In genomic region chr12:32134144-32134888, GRCh38 we compare ENCODE assay signal across 8 cellular contexts. TPM values are rescaled to one million over a fixed set of nuclear protein-coding genes. Genes with fewer than 3 reads are reported as not detected.
DNase-seq lines count a peak whose midpoint lies in the region; ATAC-seq and TF ChIP-seq lines count a peak whose summit lies in the region.

No MANE protein-coding gene starts in this region.

- no peaks in the 10 kb centered on the region; the same call in 1 of the 2 replicates for H3K36me3 ChIP-seq in Karpas-422 (ENCODE audit: insufficient read depth, low read length)
- no peaks in the 10 kb centered on the region for H3K36me3 ChIP-seq in mesendoderm (ENCODE audit: control insufficient read depth, insufficient read depth, low read length)

- H4K8ac ChIP-seq in mesendoderm (ENCODE audit: low read depth, low read length): no peak overlapping the region

- H4K20me1 ChIP-seq in Karpas-422 (ENCODE audit: insufficient read depth, low read depth, low read length): no peaks in the 10 kb centered on the region

- H3K79me2 ChIP-seq in Karpas-422 (ENCODE audit: low read length) (peaks cover 82% of the 10 kb centered on the region), mesendoderm (ENCODE audit: control insufficient read depth, insufficient read depth, low read length) (peaks cover 21% of the 10 kb centered on the region)

- H3K9me3 ChIP-seq in Karpas-422 (ENCODE audit: low read length): no peaks in the 10 kb centered on the region

- H3K4me3 Mint-ChIP-seq in naive thymus-derived CD8-positive, alpha-beta T cell: peak overlapping the region in 2 of 10 donors; percentile 17 to 56
- no peak overlapping the region for H3K4me3 Mint-ChIP-seq in endothelial cell (ENCODE audit: unreplicated experiment)

- WGBS in mesendoderm (ENCODE audit: extremely low coverage, insufficient coverage, low lambda C conversion rate): no CpG with 5 or more reads among the region's 8 CpGs

- peak overlapping the region in 9 of 10 donors; percentile 3 to 82 (median 28) for H3K27ac Mint-ChIP-seq in naive thymus-derived CD8-positive, alpha-beta T cell
- no peak overlapping the region for H3K27ac Mint-ChIP-seq in endothelial cell (ENCODE audit: unreplicated experiment)

- peak; percentile 63 for DNase-seq in G401 (ENCODE audit: low spot score)
- peak; percentile 62 for DNase-seq in Karpas-422
- DNase-seq in activated T-helper 9 cell treated with anti-CD3 and anti-CD28 coated beads, Interleukin-2, amount 50 U/mL, for 16 hours (ENCODE audit: low read depth): peak; percentile 19
- DNase-seq in naive thymus-derived CD8-positive, alpha-beta T cell: peak in 5 of 10 donors; percentile 5 to 31 (median 14)
- no peak for DNase-seq in endothelial cell (ENCODE audit: low spot score)
- no peak for DNase-seq in mesendoderm

- H3K4me3 ChIP-seq in Karpas-422 (ENCODE audit: low read length) (no peak overlapping the region), mesendoderm (ENCODE audit: low read length) (no peak overlapping the region)

- peaks cover 13 to 23% (median 18%) of the 10 kb centered on the region in 4 donors for H3K4me1 Mint-ChIP-seq in naive thymus-derived CD8-positive, alpha-beta T cell
- H3K4me1 Mint-ChIP-seq in endothelial cell (ENCODE audit: unreplicated experiment): peaks cover 17% of the 10 kb centered on the region

- no peak overlapping the region for H3K56ac ChIP-seq in mesendoderm (ENCODE audit: low read length)

- peaks cover 11% of the 10 kb centered on the region for H3K79me1 ChIP-seq in mesendoderm (ENCODE audit: low read length)

- no peak overlapping the region for H3K4ac ChIP-seq in mesendoderm (ENCODE audit: low read depth, low read length)

- H3K27me3 Mint-ChIP-seq in naive thymus-derived CD8-positive, alpha-beta T cell: no peaks in the 10 kb centered on the region
- H3K27me3 Mint-ChIP-seq in endothelial cell (ENCODE audit: unreplicated experiment): no peaks in the 10 kb centered on the region

- H3K9ac ChIP-seq in Karpas-422 (ENCODE audit: low read length): peak overlapping the region; percentile 13; the same call in 1 of the 2 replicates
- H3K9ac ChIP-seq in mesendoderm (ENCODE audit: low read length): no peak overlapping the region

- H3K4me1 ChIP-seq in Karpas-422 (ENCODE audit: low read length) (peaks cover 74% of the 10 kb centered on the region), mesendoderm (ENCODE audit: control insufficient read depth, low read depth, low read length) (no peaks in the 10 kb centered on the region)

- H3K23ac ChIP-seq in mesendoderm (ENCODE audit: low read length): no peak overlapping the region

- no peak overlapping the region for H2BK120ac ChIP-seq in mesendoderm (ENCODE audit: low read depth, low read length)

- no peak overlapping the region for H2AK5ac ChIP-seq in mesendoderm (ENCODE audit: low read length)

- H2AFZ ChIP-seq in Karpas-422 (ENCODE audit: low read length): no peak overlapping the region

- H3K27me3 ChIP-seq in Karpas-422 (ENCODE audit: low read length) (no peaks in the 10 kb centered on the region), mesendoderm (ENCODE audit: insufficient read depth, low read length, poor library complexity) (no peaks in the 10 kb centered on the region)

- H3K4me2 ChIP-seq in Karpas-422 (ENCODE audit: low read depth, low read length, poor library complexity, severe bottlenecking) (peak overlapping the region; percentile 27), mesendoderm (ENCODE audit: low read length) (no peak overlapping the region)

- no peak for TF ChIP-seq CTCF in endothelial cell (IDR thresholded peaks at IDR 0.05; ENCODE audit: unreplicated experiment)

- POLR2A ChIA-PET in naive thymus-derived CD8-positive, alpha-beta T cell (lab: Charles Lee): no interaction called here

- no peaks in the 10 kb centered on the region for H3K9me3 Mint-ChIP-seq in naive thymus-derived CD8-positive, alpha-beta T cell
- no peaks in the 10 kb centered on the region for H3K9me3 Mint-ChIP-seq in endothelial cell (ENCODE audit: unreplicated experiment)

- no peaks in the 10 kb centered on the region for H3K9me2 ChIP-seq in Karpas-422 (replicated peaks; ENCODE audit: insufficient read depth, low read length)

- H2BK15ac ChIP-seq in mesendoderm (replicated peaks; ENCODE audit: low read depth): no peak overlapping the region

- peak overlapping the region; percentile 85 for H3K27ac ChIP-seq in Karpas-422 (ENCODE audit: low read length)
- H3K27ac ChIP-seq in mesendoderm (ENCODE audit: low read depth, low read length): no peak overlapping the region

- in situ Hi-C loops in G401 (cut with HindIII; ENCODE audit: low sequenced_read_pairs): no loop called here

- H3K36me3 Mint-ChIP-seq in naive thymus-derived CD8-positive, alpha-beta T cell: peaks cover 0 to 2% (median 0%) of the 10 kb centered on the region in 3 donors
- H3K36me3 Mint-ChIP-seq in endothelial cell (ENCODE audit: low read depth, unreplicated experiment): no peaks in the 10 kb centered on the region

- ATAC-seq in GM21576 (IDR thresholded peaks at IDR 0.05; ENCODE audit: unreplicated experiment) (peak; percentile 67), HG02884 (IDR thresholded peaks at IDR 0.05; ENCODE audit: unreplicated experiment) (no peak)
- peak; percentile 57 to 67 for ATAC-seq in naive thymus-derived CD8-positive, alpha-beta T cell

- H2BK5ac ChIP-seq in mesendoderm (ENCODE audit: low read length): no peak overlapping the region

- no peak overlapping the region for H4K5ac ChIP-seq in mesendoderm (ENCODE audit: low read length)

- no peak overlapping the region for H3K18ac ChIP-seq in mesendoderm (ENCODE audit: low read length)

RNA-seq across cellular contexts. Expression of gene BICD1, which starts 27.7 kb away (rescaled TPM):
- total RNA-seq in G401 (2014; rRNA removed; shearing (Covaris generic)): 7.5 and 8.0 TPM in 2 replicates
- total RNA-seq in Karpas-422 (2014; rRNA removed; shearing (Covaris generic); ENCODE audit: low replicate concordance): 39.6 and 55.7 TPM in 2 replicates
- 10 to 100 TPM; 14.3 to 17.6 TPM for total RNA-seq in naive thymus-derived CD8-positive, alpha-beta T cell
- polyA plus RNA-seq in naive thymus-derived CD8-positive, alpha-beta T cell: 1 to 10 TPM; 5.9 to 7.7 (median 6.4) TPM
- total RNA-seq in endothelial cell (ENCODE audit: unreplicated experiment): 87.9 TPM
- polyA plus RNA-seq in mesendoderm (2013, experiment 1 of 2): 27.0 TPM
- 25.8 TPM for polyA plus RNA-seq in mesendoderm (2013, experiment 2 of 2)

Comparison
In these comparisons a context has a peak if more than half of its experiments do, and no peak if none do; other contexts are left out.
1. DNase-seq: peak in G401 (single experiment), Karpas-422 (single experiment) and activated T-helper 9 cell treated with anti-CD3 and anti-CD28 coated beads, Interleukin-2, amount 50 U/mL, for 16 hours (single experiment); none in endothelial cell (single experiment) and mesendoderm (single experiment).